ENCODE assay signal across 14 cellular contexts in genomic region chr17:8922923-8923322, GRCh38. TPM values are rescaled to one million over a fixed set of nuclear protein-coding genes. Genes with fewer than 3 reads are reported as not detected.
DNase-seq lines count a peak whose midpoint lies in the region; ATAC-seq and TF ChIP-seq lines count a peak whose summit lies in the region.
"Had no signal": no experiment of that assay in that cellular context is flagged by ENCODE, and none has a peak within 500 bp of the region (broad histone marks: within the 10 kb centered on the region; RNA-seq: fewer than 3 reads in every experiment).

No MANE protein-coding gene starts in this region.

- H4K8ac ChIP-seq in IMR-90 (ENCODE audit: low read depth in 2 of 2, low read length in 2 of 2), result no peak overlapping the region

- no peak overlapping the region for H3K4me3 Mint-ChIP-seq in CD4-positive, alpha-beta memory T cell

- H3K56ac ChIP-seq in IMR-90 (ENCODE audit: extremely low read depth, insufficient read depth, low read length), result no peak overlapping the region

- no peak overlapping the region for H3K18ac ChIP-seq in IMR-90 (ENCODE audit: low read depth, low read length)

- H2AK9ac ChIP-seq in IMR-90 (replicated peaks; ENCODE audit: low read depth, low read length, poor library complexity), result no peak overlapping the region

- ATAC-seq in IMR-90 (ENCODE audit: low read depth) (no peak), gastroesophageal sphincter (peak; percentile 61), sciatic nerve (peak; percentile 72), HG03139 (IDR thresholded peaks at IDR 0.05; ENCODE audit: unreplicated experiment) (no peak)
- ATAC-seq: gastrocnemius medialis had no signal

- dilution Hi-C loops in IMR-90 (cut with HindIII; ENCODE audit: low sequenced_read_pairs, unreplicated experiment), result no loop called here

- H3K79me1 ChIP-seq in IMR-90 (ENCODE audit: low read depth in 1 of 2, low read length in 2 of 2), result no peaks in the 10 kb centered on the region

- no peak overlapping the region for H2AFZ ChIP-seq in IMR-90 (replicated peaks; ENCODE audit: low read length, poor library complexity)
- no peak overlapping the region for H2AFZ ChIP-seq in PC-9

- H2BK120ac ChIP-seq in IMR-90 (ENCODE audit: low read depth, low read length), result no peak overlapping the region

- H3F3A ChIP-seq in PC-9 (ENCODE audit: insufficient read depth, low read depth), result no peaks in the 10 kb centered on the region

- peak overlapping the region in 2 of 7 donors; percentile 24 to 65 for H3K27ac Mint-ChIP-seq in CD4-positive, alpha-beta memory T cell

- H3K79me2 ChIP-seq in PC-9 (ENCODE audit: low read depth), result no peaks in the 10 kb centered on the region

- no peak overlapping the region for H3K14ac ChIP-seq in IMR-90 (replicated peaks; ENCODE audit: low read depth, low read length)

- TF ChIP-seq CTCF in IMR-90 (conservative IDR thresholded peaks at IDR 0.05; ENCODE audit: low read depth, low read length) (no peak), gastroesophageal sphincter (IDR thresholded peaks at IDR 0.05) (no peak), PC-9 (conservative IDR thresholded peaks at IDR 0.05) (no peak)

- in situ Hi-C loops in IMR-90 (cut with MboI; ENCODE audit: low sequenced_read_pairs), result no loop called here

- H4K91ac ChIP-seq in IMR-90 (ENCODE audit: insufficient read depth, low read depth, low read length), result peak overlapping the region; percentile 29; the same call in 1 of the 2 replicates

- no peaks in the 10 kb centered on the region for H3K36me3 ChIP-seq in IMR-90 (ENCODE audit: control insufficient read depth, insufficient read depth, low read length)
- H3K36me3 ChIP-seq in SJSA1, result no peaks in the 10 kb centered on the region
- no peaks in the 10 kb centered on the region for H3K36me3 ChIP-seq in gastroesophageal sphincter
- peaks cover 7% of the 10 kb centered on the region for H3K36me3 ChIP-seq in CD4-positive, alpha-beta memory T cell (ENCODE audit: insufficient read depth, low read length)
- H3K36me3 ChIP-seq in PC-9 (ENCODE audit: low read depth), result no peaks in the 10 kb centered on the region
- H3K36me3 ChIP-seq: gastrocnemius medialis, prostate gland had no signal

- H3K4me2 ChIP-seq in IMR-90 (ENCODE audit: low read depth, low read length) (no peak overlapping the region), PC-9 (no peak overlapping the region)

- H3K9me3 Mint-ChIP-seq in CD4-positive, alpha-beta memory T cell, result peaks cover 0 to 21% (median 7%) of the 10 kb centered on the region in 8 donors

- no peak for TF ChIP-seq RAD21 in IMR-90 (IDR thresholded peaks at IDR 0.05; ENCODE audit: low read length)

- H3K4ac ChIP-seq in IMR-90 (ENCODE audit: low read depth, low read length), result no peak overlapping the region

- H3K27me3 Mint-ChIP-seq in CD4-positive, alpha-beta memory T cell, result no peaks in the 10 kb centered on the region

- H3K4me3 ChIP-seq in IMR-90 (ENCODE audit: insufficient read depth, low read depth, low read length) (no peak overlapping the region), SJSA1 (no peak overlapping the region), gastroesophageal sphincter (no peak overlapping the region), PC-9 (no peak overlapping the region)
- no peak overlapping the region for H3K4me3 ChIP-seq in CD4-positive, alpha-beta memory T cell (ENCODE audit: low read length in 2 of 2)
- H3K4me3 ChIP-seq: gastrocnemius medialis, prostate gland had no signal

- H3K23ac ChIP-seq in IMR-90 (ENCODE audit: low read depth, low read length), result no peak overlapping the region

- H2BK15ac ChIP-seq in IMR-90 (ENCODE audit: low read depth, low read length), result no peak overlapping the region

- H3K4me1 Mint-ChIP-seq in CD4-positive, alpha-beta memory T cell, result peaks cover 20 to 37% (median 28%) of the 10 kb centered on the region in 4 donors

- no CpG with 5 or more reads among the region's 4 CpGs for WGBS in IMR-90 (ENCODE audit: extremely low coverage in 2 of 2, insufficient read length in 1 of 2), 2 experiments
- 90% methylated on average over 3 to 4 of the region's 4 CpGs for WGBS in gastroesophageal sphincter (ENCODE audit: low coverage in 1 of 2), 2 donors

- no peak overlapping the region for H2BK20ac ChIP-seq in IMR-90 (ENCODE audit: low read depth, low read length)

- peaks cover 25 to 27% of the 10 kb centered on the region in 2 donors for H3K36me3 Mint-ChIP-seq in CD4-positive, alpha-beta memory T cell

- H3K9ac ChIP-seq in IMR-90 (ENCODE audit: low read depth, low read length), result no peak overlapping the region

- no peak overlapping the region for H2AK5ac ChIP-seq in IMR-90 (ENCODE audit: low read depth, low read length)

- H3K27me3 ChIP-seq in IMR-90 (ENCODE audit: control insufficient read depth, insufficient read depth, low read length), result no peaks in the 10 kb centered on the region
- H3K27me3 ChIP-seq in SJSA1 (replicated peaks), result no peaks in the 10 kb centered on the region
- peaks cover 17% of the 10 kb centered on the region for H3K27me3 ChIP-seq in gastroesophageal sphincter
- H3K27me3 ChIP-seq in CD4-positive, alpha-beta memory T cell (ENCODE audit: insufficient read depth, low read length), result no peaks in the 10 kb centered on the region
- H3K27me3 ChIP-seq in PC-9 (ENCODE audit: insufficient read depth, low read depth), result peaks cover 8% of the 10 kb centered on the region; the same call in 1 of the 2 replicates

- POLR2A ChIA-PET in IMR-90 (lab: Charles Lee; ENCODE audit: unreplicated experiment) (no interaction called here), PC-9 (lab: Charles Lee; ENCODE audit: unreplicated experiment) (interaction anchor here (0.6 kb wide), 1 partner anchor 542 kb away, joined by 4 read pairs; no protein-coding TSS in a partner anchor)
- POLR2A ChIA-PET in CD4-positive, alpha-beta memory T cell (lab: Charles Lee; ENCODE audit: partially characterized antibody), result interaction anchor here (1.0 to 1.1 kb wide), 2 partner anchors 19 to 26 kb away, joined by 3 to 4 read pairs; no protein-coding TSS in a partner anchor

- TF ChIP-seq POLR2A in IMR-90 (IDR thresholded peaks at IDR 0.05; ENCODE audit: low read depth, low read length) (no peak), gastroesophageal sphincter (IDR thresholded peaks at IDR 0.05) (no peak)

- H4K5ac ChIP-seq in IMR-90 (ENCODE audit: low read depth, low read length), result no peak overlapping the region

- no peaks in the 10 kb centered on the region for H3K9me2 ChIP-seq in PC-9 (ENCODE audit: insufficient read depth)

- TF ChIP-seq EP300 in gastroesophageal sphincter (IDR thresholded peaks at IDR 0.05), result no peak

- DNase-seq in IMR-90 (no peak), SJSA1 (ENCODE audit: low read depth in 1 of 2, low spot score in 2 of 2) (no peak), sciatic nerve (ENCODE audit: low spot score) (no peak), PC-9 (no peak)
- no peak for DNase-seq in CD4-positive, alpha-beta memory T cell
- DNase-seq: activated CD4-positive, CD25-positive, alpha-beta regulatory T cell treated with anti-CD3 and anti-CD28 coated beads, Interleukin-2, amount 50 U/mL, for 72 hours; activated naive CD4-positive, alpha-beta T cell treated with Interleukin-2 at 50 U/mL for 16 hours; gastrocnemius medialis; SHP77 treated with DMSO at 0.1 percent for 48 hours; stimulated activated CD4-positive, alpha-beta T cell treated with anti-CD3 and anti-CD28 coated beads, Interleukin-4, amount 100 ng/mL, for 4 hours had no signal

- no peak overlapping the region; the same call in 1 of the 2 replicates for H3K27ac ChIP-seq in IMR-90 (ENCODE audit: insufficient read depth, low read length)
- H3K27ac ChIP-seq in SJSA1, result peak overlapping the region; percentile 52
- peak overlapping the region in 1 of 4 donors; percentile 31 for H3K27ac ChIP-seq in gastroesophageal sphincter
- H3K27ac ChIP-seq in CD4-positive, alpha-beta memory T cell (ENCODE audit: low read depth, low read length), result no peak overlapping the region
- H3K27ac ChIP-seq in PC-9, result no peak overlapping the region
- H3K27ac ChIP-seq: gastrocnemius medialis, prostate gland had no signal

- CTCF ChIA-PET in IMR-90 (lab: Yijun Ruan, JAX), result no interaction called here
- CTCF ChIA-PET in CD4-positive, alpha-beta memory T cell (lab: Charles Lee; ENCODE audit: partially characterized antibody), result interaction anchor here (0.6 kb wide), 1 partner anchor 14 kb away, joined by 3 read pairs; no protein-coding TSS in a partner anchor
- CTCF ChIA-PET in PC-9 (lab: Charles Lee), result no interaction called here

- BruUV-seq in IMR-90 (replicated peaks; lab: Mats Ljungman, UMichigan), result no TSS peak
- no TSS peak for BruUV-seq in PC-9 (replicated peaks; lab: Mats Ljungman, UMichigan)

- H3K9me1 ChIP-seq in IMR-90 (ENCODE audit: insufficient read depth, low read length), result no peaks in the 10 kb centered on the region

- H4K20me1 ChIP-seq in IMR-90 (ENCODE audit: insufficient read depth, low read length) (no peaks in the 10 kb centered on the region), PC-9 (ENCODE audit: insufficient read depth) (no peaks in the 10 kb centered on the region)

- H3K4me1 ChIP-seq in IMR-90 (ENCODE audit: control insufficient read depth, insufficient read depth, low read length) (no peaks in the 10 kb centered on the region), SJSA1 (replicated peaks) (peaks cover 28% of the 10 kb centered on the region), gastroesophageal sphincter (no peaks in the 10 kb centered on the region), PC-9 (replicated peaks; ENCODE audit: insufficient read depth) (no peaks in the 10 kb centered on the region)
- peaks cover 48% of the 10 kb centered on the region for H3K4me1 ChIP-seq in CD4-positive, alpha-beta memory T cell (ENCODE audit: insufficient read depth, low read length)
- H3K4me1 ChIP-seq: gastrocnemius medialis, prostate gland had no signal

- H2BK5ac ChIP-seq in IMR-90 (ENCODE audit: low read depth, low read length, poor library complexity, severe bottlenecking), result no peak overlapping the region

- intact Hi-C loops in IMR-90 (cut with micrococcal nuclease), result no loop called here
- intact Hi-C loops in sciatic nerve (cut with DNase I), result no loop called here
- intact Hi-C loops in CD4-positive, alpha-beta memory T cell (cut with micrococcal nuclease), result no loop called here
- intact Hi-C loops in PC-9 (cut with micrococcal nuclease; ENCODE audit: unreplicated experiment), result no loop called here

- H3K9me3 ChIP-seq in IMR-90 (ENCODE audit: control insufficient read depth, insufficient read depth, low read length) (peaks cover 19% of the 10 kb centered on the region), SJSA1 (replicated peaks) (peaks cover 5% of the 10 kb centered on the region; the same call in 1 of the 2 replicates), gastroesophageal sphincter (peaks cover 0 to 37% (median 0%) of the 10 kb centered on the region in 3 donors), PC-9 (ENCODE audit: insufficient read depth, low read depth) (no peaks in the 10 kb centered on the region)
- H3K9me3 ChIP-seq in CD4-positive, alpha-beta memory T cell (ENCODE audit: control insufficient read depth in 1 of 2, low read length in 2 of 2), result peaks cover under 1 to 4% of the 10 kb centered on the region in 2 donors
- H3K9me3 ChIP-seq: prostate gland had no signal

RNA-seq across cellular contexts. Expression of gene PIK3R5, which starts 42.6 kb away (rescaled TPM):
- total RNA-seq in IMR-90 (2012; rRNA removed), result not detected in 2 replicates
- not detected in 2 replicates for polyA plus RNA-seq in IMR-90 (2012; rRNA removed)
- polyA plus RNA-seq in IMR-90 (2012; cell fraction: cytosol; rRNA removed), result not detected in 2 replicates
- not detected in 2 replicates for polyA plus RNA-seq in IMR-90 (2012; cell fraction: nucleus; rRNA removed; ENCODE audit: low replicate concordance)
- not detected in 2 replicates for total RNA-seq in SJSA1 (2014; rRNA removed; shearing (Covaris generic))
- 10 to 100 TPM in 3 of 4 donors, 1 to 10 TPM in 1; 8.9 to 13.1 (median 11.9) TPM for total RNA-seq in gastroesophageal sphincter
- 15.1 TPM for total RNA-seq in sciatic nerve
- total RNA-seq in CD4-positive, alpha-beta memory T cell, result 10 to 100 TPM; 85.1 to 89.4 TPM
- 10 to 100 TPM; 18.5 to 62.0 TPM for polyA plus RNA-seq in CD4-positive, alpha-beta memory T cell
- not detected in 2 replicates for total RNA-seq in PC-9 (2021)
- total RNA-seq: M059J had no signal

RNA-seq across cellular contexts. Expression of gene PIK3R6, which starts 55.4 kb away (rescaled TPM):
- total RNA-seq in IMR-90 (2012; rRNA removed) (not detected in 2 replicates), gastroesophageal sphincter (1 to 10 TPM; 1.5 to 2.2 (median 2.0) TPM), sciatic nerve (2.1 TPM), PC-9 (2021) (not detected in 2 replicates)
- polyA plus RNA-seq in IMR-90 (2012; rRNA removed), result not detected in 2 replicates
- not detected in 2 replicates for polyA plus RNA-seq in IMR-90 (2012; cell fraction: cytosol; rRNA removed)
- not detected in 2 replicates for polyA plus RNA-seq in IMR-90 (2012; cell fraction: nucleus; rRNA removed; ENCODE audit: low replicate concordance)
- not detected in 2 replicates for total RNA-seq in SJSA1 (2014; rRNA removed; shearing (Covaris generic))
- under 1 TPM; 0.17 to 0.25 TPM for total RNA-seq in CD4-positive, alpha-beta memory T cell
- polyA plus RNA-seq in CD4-positive, alpha-beta memory T cell, result under 1 TPM; 0.13 to 0.47 TPM
- total RNA-seq: M059J had no signal

Comparison
In these comparisons a context has a peak if more than half of its experiments do, and no peak if none do; other contexts are left out.
1. ATAC-seq: peak in gastroesophageal sphincter (single experiment) and sciatic nerve (single experiment); none in IMR-90 (single experiment) and HG03139 (single experiment).